25 cellular contexts compared by ENCODE assay signal in genomic region chr10:16957038-16957437, GRCh38.
"Had no signal": no experiment of that assay in that cellular context is flagged by ENCODE, and none has a peak within 500 bp of the region (broad histone marks: within the 10 kb centered on the region; RNA-seq: fewer than 3 reads in every experiment).

No MANE protein-coding gene starts in this region.

- ATAC-seq: activated CD8-positive, alpha-beta memory T cell treated with anti-CD3 and anti-CD28 coated beads, Interleukin-2, amount 10 ng/mL, durations not matched to agents 7 days and 5 days had no signal

- H3K36me3 ChIP-seq: brain microvascular endothelial cell, cardiac muscle cell had no signal

- H3K9me3 Mint-ChIP-seq: activated B cell treated with CpG ODN at 0.5 μM for 24 hours; activated CD4-positive, alpha-beta T cell treated with anti-CD3 and anti-CD28 coated beads, Interleukin-2, amount 10 ng/mL, durations not matched to agents 24 days and 14 days; activated T-cell treated with anti-CD3 and anti-CD28 coated beads, Interleukin-2, amount 50 U/mL, for 24 hours; activated T-helper 1 cell treated with anti-CD3 and anti-CD28 coated beads, Interleukin-12 subunit alpha, Interleukin-12 subunit beta, Interleukin-2, Interleukin-4 antibody, amounts not matched to agents 30 ng/mL and 10 ng/mL and 1 ng/mL, durations not matched to agents 14 hours and 24 hours and 36 hours had no signal

- H3K4me2 ChIP-seq: PC-9 had no signal

- H3K27ac ChIP-seq: brain microvascular endothelial cell, cardiac muscle cell, PC-9 had no signal

- H3K4me3 Mint-ChIP-seq: activated B cell treated with CpG ODN at 0.5 μM for 24 hours; activated CD4-positive, alpha-beta T cell treated with anti-CD3 and anti-CD28 coated beads, Interleukin-2, amount 10 ng/mL, durations not matched to agents 24 days and 14 days; activated CD8-positive, alpha-beta memory T cell treated with anti-CD3 and anti-CD28 coated beads, Interleukin-2, amount 10 ng/mL, durations not matched to agents 7 days and 5 days; activated naive CD8-positive, alpha-beta T cell; activated T-cell treated with anti-CD3 and anti-CD28 coated beads, Interleukin-2, amount 50 U/mL, for 24 hours; activated T-helper 1 cell treated with anti-CD3 and anti-CD28 coated beads, Interleukin-12 subunit alpha, Interleukin-12 subunit beta, Interleukin-2, Interleukin-4 antibody, amounts not matched to agents 30 ng/mL and 10 ng/mL and 1 ng/mL, durations not matched to agents 14 hours and 24 hours and 36 hours had no signal

- H3K36me3 Mint-ChIP-seq: activated CD8-positive, alpha-beta memory T cell treated with anti-CD3 and anti-CD28 coated beads, Interleukin-2, amount 10 ng/mL, durations not matched to agents 7 days and 5 days had no signal

- H2AFZ ChIP-seq: PC-9 had no signal

- DNase-seq: activated B cell treated with CpG ODN at 0.5 μM for 24 hours; activated CD4-positive, alpha-beta T cell treated with anti-CD3 and anti-CD28 coated beads for 1 hour; activated CD4-positive, alpha-beta T cell treated with anti-CD3 and anti-CD28 coated beads, Interleukin-2, amount 10 ng/mL, durations not matched to agents 24 days and 14 days; activated CD4-positive, alpha-beta T cell treated with anti-CD3 and anti-CD28 coated beads, Interleukin-2, amount 50 U/mL, for 48 hours; activated CD8-positive, alpha-beta memory T cell treated with anti-CD3 and anti-CD28 coated beads, Interleukin-2, amount 10 ng/mL, durations not matched to agents 7 days and 5 days; activated effector memory CD4-positive, alpha-beta T cell treated with Interleukin-2 at 50 U/mL for 16 hours; activated naive CD4-positive, alpha-beta T cell treated with Interleukin-2 at 50 U/mL for 16 hours; activated T-cell treated with anti-CD3 and anti-CD28 coated beads, Interleukin-2, amount 50 U/mL, for 24 hours; amygdala; brain microvascular endothelial cell; cerebellar nuclear complex; Kasumi-1; NCI-H1048; NCI-H146; NCI-H187 treated with DMSO at 0.1 percent for 48 hours; NCI-H2081 treated with DMSO at 0.1 percent for 48 hours; NCI-H446; NCI-H526; PC-9; SIG-M5; T-helper 2 cell; T1000 had no signal

- H3K27ac Mint-ChIP-seq: activated B cell treated with CpG ODN at 0.5 μM for 24 hours; activated CD4-positive, alpha-beta T cell treated with anti-CD3 and anti-CD28 coated beads, Interleukin-2, amount 10 ng/mL, durations not matched to agents 24 days and 14 days; activated CD8-positive, alpha-beta memory T cell treated with anti-CD3 and anti-CD28 coated beads, Interleukin-2, amount 10 ng/mL, durations not matched to agents 7 days and 5 days; activated naive CD8-positive, alpha-beta T cell; activated T-cell treated with anti-CD3 and anti-CD28 coated beads, Interleukin-2, amount 50 U/mL, for 24 hours; activated T-helper 1 cell treated with anti-CD3 and anti-CD28 coated beads, Interleukin-12 subunit alpha, Interleukin-12 subunit beta, Interleukin-2, Interleukin-4 antibody, amounts not matched to agents 30 ng/mL and 10 ng/mL and 1 ng/mL, durations not matched to agents 14 hours and 24 hours and 36 hours had no signal

- H3K27me3 Mint-ChIP-seq: activated B cell treated with CpG ODN at 0.5 μM for 24 hours; activated naive CD8-positive, alpha-beta T cell; activated T-cell treated with anti-CD3 and anti-CD28 coated beads, Interleukin-2, amount 50 U/mL, for 24 hours had no signal

- H3K4me1 Mint-ChIP-seq: activated B cell treated with CpG ODN at 0.5 μM for 24 hours had no signal

- H3K27me3 ChIP-seq: brain microvascular endothelial cell, cardiac muscle cell had no signal

- H3K4me3 ChIP-seq: cardiac muscle cell, PC-9 had no signal
